Comparison of ENCODE assay signal across 21 cellular contexts in genomic region chr7:1542841-1543747, GRCh38. TPM values are rescaled to one million over a fixed set of nuclear protein-coding genes. Genes with fewer than 3 reads are reported as not detected.
DNase-seq lines count a peak whose midpoint lies in the region; ATAC-seq and TF ChIP-seq lines count a peak whose summit lies in the region.
"Had no signal": no experiment of that assay in that cellular context is flagged by ENCODE, and none has a peak within 500 bp of the region (broad histone marks: within the 10 kb centered on the region; RNA-seq: fewer than 3 reads in every experiment).

No MANE protein-coding gene starts in this region.

- H3K4me1 ChIP-seq in GM23338 (ENCODE audit: insufficient read depth), result no peaks in the 10 kb centered on the region
- no peaks in the 10 kb centered on the region for H3K4me1 ChIP-seq in aorta (ENCODE audit: control insufficient read depth in 1 of 2, insufficient read depth in 2 of 2, low read length in 2 of 2)

- intact Hi-C loops in sciatic nerve (cut with DNase I) (no loop called here), aorta (cut with DNase I) (loop anchor here in 1 of 2 donors (5.0 kb wide), 1 partner anchor 36 kb away; no protein-coding TSS in a partner anchor)

- H2AFZ ChIP-seq in GM23338, result no peak overlapping the region
- H2AFZ ChIP-seq: GM23248 had no signal

- TF ChIP-seq CTCF in GM23338 (conservative IDR thresholded peaks at IDR 0.05; ENCODE audit: low read depth in 2 of 2), result no peak
- no peak for TF ChIP-seq CTCF in glutamatergic neuron (IDR thresholded peaks at IDR 0.05; ENCODE audit: partially characterized antibody, unreplicated experiment)

- H3K27me3 Mint-ChIP-seq in activated CD8-positive, alpha-beta memory T cell treated with anti-CD3 and anti-CD28 coated beads, Interleukin-2, amount 10 ng/mL, durations not matched to agents 7 days and 5 days, result no peaks in the 10 kb centered on the region
- peaks cover 3% of the 10 kb centered on the region for H3K27me3 Mint-ChIP-seq in GM23338 (ENCODE audit: insufficient read depth, low read depth, poor library complexity)
- no peaks in the 10 kb centered on the region for H3K27me3 Mint-ChIP-seq in glutamatergic neuron (ENCODE audit: unreplicated experiment)
- H3K27me3 Mint-ChIP-seq: CD4-positive, CD25-positive, alpha-beta regulatory T cell had no signal

- WGBS in aorta, 2 donors, result 75 to 77% methylated on average over 38 of the region's 38 CpGs

- no peak overlapping the region for H3K4me3 Mint-ChIP-seq in activated CD8-positive, alpha-beta memory T cell treated with anti-CD3 and anti-CD28 coated beads, Interleukin-2, amount 10 ng/mL, durations not matched to agents 7 days and 5 days
- no peak overlapping the region for H3K4me3 Mint-ChIP-seq in GM23338
- H3K4me3 Mint-ChIP-seq in glutamatergic neuron (ENCODE audit: unreplicated experiment), result peak overlapping the region; percentile 6
- H3K4me3 Mint-ChIP-seq: CD4-positive, CD25-positive, alpha-beta regulatory T cell; neural crest cell; T-helper 2 cell treated with Interferon-gamma antibody and Interleukin-4, amounts not matched to agents 5 μg/mL and 100 μg/mL, for 36 hours had no signal

- ATAC-seq in activated CD8-positive, alpha-beta memory T cell treated with anti-CD3 and anti-CD28 coated beads, Interleukin-2, amount 10 ng/mL, durations not matched to agents 7 days and 5 days, result no peak
- ATAC-seq in GM23338 (no peak), sciatic nerve (no peak), aorta (ENCODE audit: low FRiP score) (no peak)
- ATAC-seq: activated CD4-positive, CD25-positive, alpha-beta regulatory T cell treated with anti-CD3 and anti-CD28 coated beads, Interleukin-2, amount 50 U/mL, for 24 hours; K562 had no signal

- no peaks in the 10 kb centered on the region; the same call in 1 of the 2 replicates for H3K79me2 ChIP-seq in GM23338 (replicated peaks; ENCODE audit: insufficient read depth)

- H3K27me3 ChIP-seq in GM23338 (ENCODE audit: insufficient read depth) (no peaks in the 10 kb centered on the region), aorta (ENCODE audit: control insufficient read depth in 1 of 2, insufficient read depth in 2 of 2, low read length in 1 of 2) (no peaks in the 10 kb centered on the region)

- H3K27ac ChIP-seq in GM23338 (ENCODE audit: low read depth) (no peak overlapping the region), aorta (ENCODE audit: low read depth in 1 of 2, low read length in 2 of 2) (no peak overlapping the region)
- H3K27ac ChIP-seq: GM23248 had no signal

- peak; percentile 54 for DNase-seq in activated CD8-positive, alpha-beta memory T cell treated with anti-CD3 and anti-CD28 coated beads for 24 hours
- DNase-seq in activated CD8-positive, alpha-beta memory T cell treated with anti-CD3 and anti-CD28 coated beads, Interleukin-2, amount 10 ng/mL, durations not matched to agents 7 days and 5 days, result no peak
- DNase-seq in GM23338 (ENCODE audit: low spot score) (peak; percentile 3), glutamatergic neuron (peak; percentile 72), sciatic nerve (ENCODE audit: low spot score) (peak; percentile 59), OCI-M1 (lab: John Stamatoyannopoulos, UW) (no peak), aorta (no peak), OCI-M2 (lab: John Stamatoyannopoulos, UW; ENCODE audit: unreplicated experiment) (no peak)
- DNase-seq: CD4-positive, CD25-positive, alpha-beta regulatory T cell; DMS79 treated with DMSO at 0.1 percent for 48 hours; GM23248; mesenchymal stem cell; NCI-H187 treated with DMSO at 0.1 percent for 48 hours; NCI-H446 had no signal

- no peaks in the 10 kb centered on the region for H3F3A ChIP-seq in GM23338 (replicated peaks; ENCODE audit: low read depth)

- CTCF ChIA-PET in activated CD8-positive, alpha-beta memory T cell treated with anti-CD3 and anti-CD28 coated beads, Interleukin-2, amount 10 ng/mL, durations not matched to agents 7 days and 5 days (lab: Charles Lee), result no interaction called here

- no peaks in the 10 kb centered on the region for H3K9me3 Mint-ChIP-seq in activated CD8-positive, alpha-beta memory T cell treated with anti-CD3 and anti-CD28 coated beads, Interleukin-2, amount 10 ng/mL, durations not matched to agents 7 days and 5 days (ENCODE audit: low read depth)
- H3K9me3 Mint-ChIP-seq in GM23338 (no peaks in the 10 kb centered on the region), glutamatergic neuron (ENCODE audit: unreplicated experiment) (peaks cover 3% of the 10 kb centered on the region)
- H3K9me3 Mint-ChIP-seq: activated T-helper 2 cell treated with anti-CD3 and anti-CD28 coated beads, Interferon-gamma antibody, Interleukin-2, Interleukin-4, amounts not matched to agents 10 μg/mL and 5 μg/mL and 100 μg/mL, durations not matched to agents 14 hours and 24 hours and 36 hours; CD4-positive, CD25-positive, alpha-beta regulatory T cell; neural crest cell; T-helper 2 cell treated with Interferon-gamma antibody and Interleukin-4, amounts not matched to agents 5 μg/mL and 100 μg/mL, for 36 hours had no signal

- H3K36me3 ChIP-seq in GM23338 (ENCODE audit: insufficient read depth), result no peaks in the 10 kb centered on the region
- H3K36me3 ChIP-seq in aorta (ENCODE audit: control insufficient read depth in 1 of 2, insufficient read depth in 2 of 2, low read length in 1 of 2), result peaks cover 0 to 8% of the 10 kb centered on the region in 2 donors

- H3K4me1 Mint-ChIP-seq in activated CD8-positive, alpha-beta memory T cell treated with anti-CD3 and anti-CD28 coated beads, Interleukin-2, amount 10 ng/mL, durations not matched to agents 7 days and 5 days, result no peaks in the 10 kb centered on the region
- H3K4me1 Mint-ChIP-seq in GM23338, result no peaks in the 10 kb centered on the region; the same call in 2 of the 3 replicates
- H3K4me1 Mint-ChIP-seq in glutamatergic neuron (ENCODE audit: low read depth, unreplicated experiment), result peaks cover 6% of the 10 kb centered on the region

- H3K4me3 ChIP-seq in GM23338 (no peak overlapping the region), aorta (ENCODE audit: low read length in 2 of 2) (no peak overlapping the region)
- H3K4me3 ChIP-seq: GM23248, K562 had no signal

- no peak overlapping the region for H3K4me2 ChIP-seq in GM23338

- no peaks in the 10 kb centered on the region for H3K9me3 ChIP-seq in aorta (ENCODE audit: control insufficient read depth, low read length)

- H3K27ac Mint-ChIP-seq in activated CD8-positive, alpha-beta memory T cell treated with anti-CD3 and anti-CD28 coated beads, Interleukin-2, amount 10 ng/mL, durations not matched to agents 7 days and 5 days, result no peak overlapping the region
- H3K27ac Mint-ChIP-seq in GM23338 (no peak overlapping the region), glutamatergic neuron (ENCODE audit: unreplicated experiment) (no peak overlapping the region)
- H3K27ac Mint-ChIP-seq: activated T-helper 2 cell treated with anti-CD3 and anti-CD28 coated beads, Interferon-gamma antibody, Interleukin-2, Interleukin-4, amounts not matched to agents 10 μg/mL and 5 μg/mL and 100 μg/mL, durations not matched to agents 14 hours and 24 hours and 36 hours; T-helper 2 cell treated with Interferon-gamma antibody and Interleukin-4, amounts not matched to agents 5 μg/mL and 100 μg/mL, for 36 hours had no signal

- no peaks in the 10 kb centered on the region for H3K9me2 ChIP-seq in GM23338 (ENCODE audit: insufficient read depth)

- peaks cover 9% of the 10 kb centered on the region for H3K36me3 Mint-ChIP-seq in activated CD8-positive, alpha-beta memory T cell treated with anti-CD3 and anti-CD28 coated beads, Interleukin-2, amount 10 ng/mL, durations not matched to agents 7 days and 5 days
- H3K36me3 Mint-ChIP-seq in GM23338 (ENCODE audit: low read depth) (no peaks in the 10 kb centered on the region), glutamatergic neuron (ENCODE audit: unreplicated experiment) (no peaks in the 10 kb centered on the region)
- H3K36me3 Mint-ChIP-seq: CD4-positive, CD25-positive, alpha-beta regulatory T cell had no signal

- H4K20me1 ChIP-seq in GM23338 (replicated peaks; ENCODE audit: insufficient read depth), result no peaks in the 10 kb centered on the region

TF ChIP-seq in GM23338, 12 proteins besides CTCF, POLR2A, EP300 and RAD21 (continues in another document):
- TF ChIP-seq POLR2AphosphoS5 (IDR thresholded peaks at IDR 0.05; ENCODE audit: low read depth), result no peak

RNA-seq across cellular contexts. Expression of gene MAFK, which starts 12.6 kb away (rescaled TPM):
- total RNA-seq in activated CD8-positive, alpha-beta memory T cell treated with anti-CD3 and anti-CD28 coated beads, Interleukin-2, amount 10 ng/mL, durations not matched to agents 7 days and 5 days, result 10 to 100 TPM; 22.4 to 22.9 TPM
- total RNA-seq in GM23338 (2014; rRNA removed; shearing (Covaris generic)), result 14.2 and 19.3 TPM in 2 replicates
- polyA plus RNA-seq in GM23338 (2016; fragmentation: Nextera tagmentation; extraction: Ambion mirVana) (4.4 and 5.1 TPM in 2 replicates), aorta (100 to 1,000 TPM in 1 of 2 donors, 10 to 100 TPM in 1; 85.4 to 106 TPM)
- total RNA-seq in glutamatergic neuron (ENCODE audit: unreplicated experiment) (10.5 TPM), sciatic nerve (57.2 TPM), aorta (100 to 1,000 TPM in 1 of 2 donors, 10 to 100 TPM in 1; 86.3 to 131 TPM)

RNA-seq across cellular contexts. Expression of gene TMEM184A, which starts 12.9 kb away (rescaled TPM):
- total RNA-seq in activated CD8-positive, alpha-beta memory T cell treated with anti-CD3 and anti-CD28 coated beads, Interleukin-2, amount 10 ng/mL, durations not matched to agents 7 days and 5 days, result not detected
- 0.04 and 0.66 TPM in 2 replicates for total RNA-seq in GM23338 (2014; rRNA removed; shearing (Covaris generic))
- polyA plus RNA-seq in GM23338 (2016; fragmentation: Nextera tagmentation; extraction: Ambion mirVana) (0.03 and 0.18 TPM in 2 replicates), aorta (1 to 10 TPM in 1 of 2 donors, under 1 TPM in 1; 0.84 to 6.1 TPM)
- total RNA-seq in glutamatergic neuron (ENCODE audit: unreplicated experiment) (20.7 TPM), sciatic nerve (0.27 TPM), aorta (under 1 TPM in 1 of 2 donors, not detected in 1; 0.06 TPM)
- total RNA-seq: A673; activated CD8-positive, alpha-beta memory T cell treated with anti-CD3 and anti-CD28 coated beads for 36 hours; CD4-positive, CD25-positive, alpha-beta regulatory T cell; GM23248; neural crest cell had no signal
- polyA plus RNA-seq: GM23248 had no signal

RNA-seq across cellular contexts. Expression of gene PSMG3, which starts 26.7 kb away (rescaled TPM):
- total RNA-seq in activated CD8-positive, alpha-beta memory T cell treated with anti-CD3 and anti-CD28 coated beads, Interleukin-2, amount 10 ng/mL, durations not matched to agents 7 days and 5 days, result 10 to 100 TPM; 37.2 to 37.9 TPM
- total RNA-seq in GM23338 (2014; rRNA removed; shearing (Covaris generic)), result 28.3 and 32.0 TPM in 2 replicates
- polyA plus RNA-seq in GM23338 (2016; fragmentation: Nextera tagmentation; extraction: Ambion mirVana) (84.8 and 93.6 TPM in 2 replicates), aorta (10 to 100 TPM; 42.9 to 45.2 TPM)
- total RNA-seq in glutamatergic neuron (ENCODE audit: unreplicated experiment) (56.6 TPM), sciatic nerve (17.5 TPM), aorta (10 to 100 TPM; 14.1 to 18.9 TPM)

RNA-seq across cellular contexts. Expression of gene INTS1, which starts 38.9 kb away (rescaled TPM):
- 100 to 1,000 TPM in 1 of 2 experiments, 10 to 100 TPM in 1; 97.5 to 102 TPM for total RNA-seq in activated CD8-positive, alpha-beta memory T cell treated with anti-CD3 and anti-CD28 coated beads, Interleukin-2, amount 10 ng/mL, durations not matched to agents 7 days and 5 days
- total RNA-seq in GM23338 (2014; rRNA removed; shearing (Covaris generic)), result 81.1 and 111 TPM in 2 replicates
- 31.4 and 35.1 TPM in 2 replicates for polyA plus RNA-seq in GM23338 (2016; fragmentation: Nextera tagmentation; extraction: Ambion mirVana)
- 108 TPM for total RNA-seq in glutamatergic neuron (ENCODE audit: unreplicated experiment)
- total RNA-seq in sciatic nerve, result 78.4 TPM
- 10 to 100 TPM; 56.4 to 77.9 TPM for total RNA-seq in aorta
- 100 to 1,000 TPM in 1 of 2 donors, 10 to 100 TPM in 1; 17.2 to 109 TPM for polyA plus RNA-seq in aorta

Comparison
In these comparisons a context has a peak if more than half of its experiments do, and no peak if none do; other contexts are left out.
1. DNase-seq: peak in activated CD8-positive, alpha-beta memory T cell treated with anti-CD3 and anti-CD28 coated beads for 24 hours (single experiment), GM23338 (single experiment), glutamatergic neuron (single experiment) and sciatic nerve (single experiment); none in activated CD8-positive, alpha-beta memory T cell treated with anti-CD3 and anti-CD28 coated beads, Interleukin-2, amount 10 ng/mL, durations not matched to agents 7 days and 5 days (single experiment), OCI-M1 (single experiment), aorta (0 of 2) and OCI-M2 (single experiment).
2. RNA of gene TMEM184A, which starts 12.9 kb away (total RNA-seq): 20.7 TPM in glutamatergic neuron (single experiment); 0.04 to 0.66 TPM in GM23338, 0.27 TPM in sciatic nerve (single experiment), 0.06 TPM in aorta and not detected in activated CD8-positive, alpha-beta memory T cell treated with anti-CD3 and anti-CD28 coated beads, Interleukin-2, amount 10 ng/mL, durations not matched to agents 7 days and 5 days; every median in the first group is over 10 times any median in the second.